Comparison of ENCODE assay signal across 8 cellular contexts in the genomic region with DNA sequence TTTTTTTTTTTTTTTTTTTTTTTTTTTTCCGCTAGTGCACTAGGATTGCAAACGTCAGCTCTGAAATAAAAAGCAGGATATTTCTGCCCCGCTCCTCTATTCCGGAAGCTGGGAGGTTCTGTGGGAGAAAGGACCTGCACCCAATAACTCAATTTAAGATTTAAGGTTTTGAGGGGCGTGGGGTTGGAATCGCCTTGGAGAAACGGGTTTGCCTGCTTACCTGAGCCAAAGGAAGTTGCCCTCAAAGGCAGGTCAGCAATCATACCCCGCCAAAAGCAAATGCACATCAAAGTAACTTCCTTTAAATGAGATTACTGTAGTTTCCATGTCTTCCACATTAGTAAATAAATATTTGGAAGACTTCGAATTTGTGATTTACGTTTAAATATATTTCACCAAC. TPM values are rescaled to one million over a fixed set of nuclear protein-coding genes. Genes with fewer than 3 reads are reported as not detected.
DNase-seq lines count a peak whose midpoint lies in the region; ATAC-seq and TF ChIP-seq lines count a peak whose summit lies in the region.

No MANE protein-coding gene starts in this region.

- TF ChIP-seq POLR2A in heart left ventricle (IDR thresholded peaks at IDR 0.05), result no peak
- TF ChIP-seq POLR2A in upper lobe of left lung (IDR thresholded peaks at IDR 0.05), result no peak

- no peaks in the 10 kb centered on the region for H3K9me3 ChIP-seq in heart left ventricle
- no peaks in the 10 kb centered on the region for H3K9me3 ChIP-seq in mesodermal cell (ENCODE audit: control insufficient read depth, low read length)
- H3K9me3 ChIP-seq in upper lobe of left lung, result no peaks in the 10 kb centered on the region

- H3K27me3 ChIP-seq in heart left ventricle, result peaks cover 0 to 24% (median 12%) of the 10 kb centered on the region in 9 donors
- H3K27me3 ChIP-seq in upper lobe of left lung, result peaks cover 0 to 7% (median 2%) of the 10 kb centered on the region in 4 donors

- H3K4me3 ChIP-seq in heart left ventricle (peak overlapping the region in 11 of 12 donors; percentile 49 to 75 (median 66)), mesodermal cell (ENCODE audit: extremely low read depth, insufficient read depth, low read length, poor library complexity, severe bottlenecking) (peak overlapping the region; percentile 53), upper lobe of left lung (peak overlapping the region in 3 of 4 donors; percentile 50 to 64 (median 58))

- CTCF ChIA-PET in activated CD4-positive, alpha-beta T cell treated with anti-CD3 and anti-CD28 coated beads for 36 hours (lab: Charles Lee), result no interaction called here

- H3K36me3 ChIP-seq in heart left ventricle (no peaks in the 10 kb centered on the region), mesodermal cell (ENCODE audit: control insufficient read depth, insufficient read depth, low read length) (no peaks in the 10 kb centered on the region), upper lobe of left lung (no peaks in the 10 kb centered on the region)

- DNase-seq in heart left ventricle (no peak), Right ventricle myocardium inferior (ENCODE audit: missing footprints) (no peak), upper lobe of left lung (no peak)
- no peak for DNase-seq in central memory CD8-positive, alpha-beta T cell (ENCODE audit: low spot score in 2 of 2)
- DNase-seq in activated CD4-positive, alpha-beta T cell treated with anti-CD3 and anti-CD28 coated beads for 36 hours, result no peak
- no peak for DNase-seq in activated CD4-positive, alpha-beta T cell treated with anti-CD3 and anti-CD28 coated beads for 1 hour

- intact Hi-C loops in heart left ventricle (cut with DNase I), result loop anchor here (5.0 to 10.0 kb wide), 9 partner anchors 193 to 875 kb away; no protein-coding TSS in a partner anchor
- intact Hi-C loops in Right ventricle myocardium inferior (cut with DNase I), result loop anchor here (5.0 kb wide), 2 partner anchors 193 to 847 kb away; no protein-coding TSS in a partner anchor
- intact Hi-C loops in activated CD4-positive, alpha-beta T cell treated with anti-CD3 and anti-CD28 coated beads for 36 hours (cut with DNase I, micrococcal nuclease), result loop anchor here (10.0 kb wide), 2 partner anchors 875 to 1205 kb away; no protein-coding TSS in a partner anchor

- no peak for TF ChIP-seq EP300 in upper lobe of left lung (IDR thresholded peaks at IDR 0.05)

- TF ChIP-seq CTCF in heart left ventricle (IDR thresholded peaks at IDR 0.05) (no peak), upper lobe of left lung (IDR thresholded peaks at IDR 0.05) (no peak)

- H3K4me1 Mint-ChIP-seq in central memory CD8-positive, alpha-beta T cell, result peaks cover 12% of the 10 kb centered on the region
- H3K4me1 Mint-ChIP-seq in activated CD4-positive, alpha-beta T cell treated with anti-CD3 and anti-CD28 coated beads for 36 hours, result peaks cover 15% of the 10 kb centered on the region

- H3K4me3 Mint-ChIP-seq in central memory CD8-positive, alpha-beta T cell, result peak overlapping the region; percentile 37
- H3K4me3 Mint-ChIP-seq in activated CD4-positive, alpha-beta T cell treated with anti-CD3 and anti-CD28 coated beads for 36 hours, result no peak overlapping the region

- peak overlapping the region in 1 of 12 donors; percentile 38 for H3K27ac ChIP-seq in heart left ventricle
- H3K27ac ChIP-seq in mesodermal cell (ENCODE audit: low read depth, low read length, severe bottlenecking), result no peak overlapping the region
- peak overlapping the region in 1 of 4 donors; percentile 80 for H3K27ac ChIP-seq in upper lobe of left lung

- ATAC-seq in heart left ventricle (no peak), Right ventricle myocardium inferior (no peak), upper lobe of left lung (ENCODE audit: low FRiP score in 2 of 2) (no peak), HG02840 (IDR thresholded peaks at IDR 0.05; ENCODE audit: low FRiP score, unreplicated experiment) (no peak)
- ATAC-seq in central memory CD8-positive, alpha-beta T cell (replicated peaks; ENCODE audit: extremely low read depth, poor library complexity, severe bottlenecking), result no peak
- no peak for ATAC-seq in activated CD4-positive, alpha-beta T cell treated with anti-CD3 and anti-CD28 coated beads for 36 hours

- POLR2A ChIA-PET in activated CD4-positive, alpha-beta T cell treated with anti-CD3 and anti-CD28 coated beads for 36 hours (lab: Charles Lee), result no interaction called here

- H3K27ac Mint-ChIP-seq in central memory CD8-positive, alpha-beta T cell (ENCODE audit: low read depth), result no peak overlapping the region
- H3K27ac Mint-ChIP-seq in activated CD4-positive, alpha-beta T cell treated with anti-CD3 and anti-CD28 coated beads for 36 hours, result no peak overlapping the region

- H3K36me3 Mint-ChIP-seq in central memory CD8-positive, alpha-beta T cell (ENCODE audit: insufficient read depth), result no peaks in the 10 kb centered on the region
- H3K36me3 Mint-ChIP-seq in activated CD4-positive, alpha-beta T cell treated with anti-CD3 and anti-CD28 coated beads for 36 hours (ENCODE audit: low read depth), result no peaks in the 10 kb centered on the region

- H3K27me3 Mint-ChIP-seq in central memory CD8-positive, alpha-beta T cell, result peaks cover 43% of the 10 kb centered on the region
- peaks cover 33% of the 10 kb centered on the region for H3K27me3 Mint-ChIP-seq in activated CD4-positive, alpha-beta T cell treated with anti-CD3 and anti-CD28 coated beads for 36 hours

- H3K9me3 Mint-ChIP-seq in central memory CD8-positive, alpha-beta T cell, result no peaks in the 10 kb centered on the region
- H3K9me3 Mint-ChIP-seq in activated CD4-positive, alpha-beta T cell treated with anti-CD3 and anti-CD28 coated beads for 36 hours (ENCODE audit: low read depth), result no peaks in the 10 kb centered on the region

- H3K4me1 ChIP-seq in heart left ventricle (peaks cover 0 to 27% (median 18%) of the 10 kb centered on the region in 12 donors), mesodermal cell (ENCODE audit: control insufficient read depth, insufficient read depth, low read length, poor library complexity, severe bottlenecking) (peaks cover 16% of the 10 kb centered on the region), upper lobe of left lung (peaks cover 0 to 26% (median 24%) of the 10 kb centered on the region in 4 donors)

- 45 to 57% (median 49%) methylated on average over 10 of the region's 10 CpGs for WGBS in heart left ventricle, 4 donors
- WGBS in mesodermal cell (ENCODE audit: insufficient coverage in 2 of 2), 2 experiments, result 54% methylated on average over 3 of the region's 10 CpGs; no CpG with 5 or more reads in 1 of the 2 experiments
- WGBS in upper lobe of left lung, 2 donors, result 24 to 28% methylated on average over 10 of the region's 10 CpGs

RNA-seq across cellular contexts. Expression of gene HS3ST1, which starts 1.0 kb away (rescaled TPM):
- total RNA-seq in heart left ventricle, result 1 to 10 TPM in 6 of 9 donors, under 1 TPM in 3; 0.33 to 2.5 (median 1.1) TPM
- 1 to 10 TPM in 1 of 2 donors, under 1 TPM in 1; 0.30 to 1.5 TPM for polyA plus RNA-seq in heart left ventricle
- total RNA-seq in Right ventricle myocardium inferior, result 1.4 TPM
- polyA plus RNA-seq in mesodermal cell (2013, experiment 1 of 2), result 6.2 TPM
- 4.0 TPM for polyA plus RNA-seq in mesodermal cell (2013, experiment 2 of 2)
- 10 to 100 TPM in 2 of 6 donors, 1 to 10 TPM in 4; 3.4 to 13.8 (median 7.2) TPM for total RNA-seq in upper lobe of left lung
- total RNA-seq in activated CD4-positive, alpha-beta T cell treated with anti-CD3 and anti-CD28 coated beads for 36 hours, result not detected
